ENCODE assay signal across 8 cellular contexts in genomic region chr18:812123-812672, GRCh38. TPM values are rescaled to one million over a fixed set of nuclear protein-coding genes. Genes with fewer than 3 reads are reported as not detected.
DNase-seq lines count a peak whose midpoint lies in the region; ATAC-seq, FAIRE-seq and TF ChIP-seq lines count a peak whose summit lies in the region.

TSS of gene YES1 (minus strand) at chr18:812242. CDS start at chr18:756827, 55,415 bp downstream.

- ATAC-seq in GM19463 (IDR thresholded peaks at IDR 0.05; ENCODE audit: unreplicated experiment), result peak; percentile 50
- ATAC-seq in activated naive CD4-positive, alpha-beta T cell treated with anti-CD3 and anti-CD28 coated beads, Interleukin-2, amount 50 U/mL, for 72 hours, result peak; percentile 54 to 65

- peak; percentile 69 for DNase-seq in D721Med (ENCODE audit: insufficient read length, low spot score)
- DNase-seq in HS-5 (ENCODE audit: low read depth), result peak; percentile 33
- DNase-seq in SK-N-MC (ENCODE audit: low read depth, low spot score), result no peak
- DNase-seq in activated naive CD4-positive, alpha-beta T cell treated with anti-CD3 and anti-CD28 coated beads, Interleukin-2, amount 50 U/mL, for 72 hours (ENCODE audit: low spot score in 2 of 2), result peak; percentile 71 to 83
- peak; percentile 81 for DNase-seq in glomerular visceral epithelial cell (ENCODE audit: extremely low spot score)
- peak; percentile 70 to 85 for DNase-seq in tibial artery

- intact Hi-C loops in tibial artery (cut with DNase I; ENCODE audit: low total_unique reads), result loop anchor here (5.0 kb wide), 1 partner anchor 100 kb away; the partner anchor contains the start of gene ENOSF1

- peak within 1 kb of the TSS; percentile 98 for H3K27ac Mint-ChIP-seq in activated naive CD4-positive, alpha-beta T cell treated with anti-CD3 and anti-CD28 coated beads, Interleukin-2, amount 50 U/mL, for 72 hours

- H3K27me3 ChIP-seq in parathyroid adenoma (ENCODE audit: control insufficient read depth, insufficient read depth, low read length) (no peaks in the 10 kb centered on the region), tibial artery (no peaks in the 10 kb centered on the region)

- H3K9me3 Mint-ChIP-seq in activated naive CD4-positive, alpha-beta T cell treated with anti-CD3 and anti-CD28 coated beads, Interleukin-2, amount 50 U/mL, for 72 hours, result no peaks in the 10 kb centered on the region

- no peak for FAIRE-seq in D721Med (lab: Jason Lieb, UNC)

- H3K4me3 ChIP-seq in SK-N-MC (peak within 1 kb of the TSS; percentile 98), parathyroid adenoma (ENCODE audit: low read depth, low read length) (peak within 1 kb of the TSS; percentile 98), tibial artery (peak within 1 kb of the TSS; percentile 94 to 96)

- H3K9me3 ChIP-seq in SK-N-MC (ENCODE audit: low read depth, low read length) (no peaks in the 10 kb centered on the region), parathyroid adenoma (ENCODE audit: control insufficient read depth, low read length) (no peaks in the 10 kb centered on the region), tibial artery (no peaks in the 10 kb centered on the region)

- no peaks in the 10 kb centered on the region for H3K36me3 ChIP-seq in SK-N-MC (ENCODE audit: insufficient read depth, low read length)
- no peaks in the 10 kb centered on the region for H3K36me3 ChIP-seq in parathyroid adenoma (ENCODE audit: control insufficient read depth, insufficient read depth, low read length)
- no peaks in the 10 kb centered on the region for H3K36me3 ChIP-seq in tibial artery

- H3K4me2 ChIP-seq in parathyroid adenoma (ENCODE audit: low read length), result peak within 1 kb of the TSS; percentile 85

- no peak for TF ChIP-seq CTCF in D721Med (IDR thresholded peaks at IDR 0.05; ENCODE audit: insufficient read depth, missing control alignments)
- TF ChIP-seq CTCF in parathyroid adenoma (IDR thresholded peaks at IDR 0.05), result no peak
- no peak for TF ChIP-seq CTCF in tibial artery (IDR thresholded peaks at IDR 0.05)

- H3K36me3 Mint-ChIP-seq in activated naive CD4-positive, alpha-beta T cell treated with anti-CD3 and anti-CD28 coated beads, Interleukin-2, amount 50 U/mL, for 72 hours, result peaks cover 16 to 18% of the 10 kb centered on the region in 2 donors

- H2AFZ ChIP-seq in parathyroid adenoma, result peak within 1 kb of the TSS; percentile 98

- H3K27ac ChIP-seq in SK-N-MC (peak within 1 kb of the TSS; percentile 92), parathyroid adenoma (peak within 1 kb of the TSS; percentile 92), tibial artery (peak within 1 kb of the TSS; percentile 96 to 98)

- H3K4me1 ChIP-seq in parathyroid adenoma (peaks cover 3% of the 10 kb centered on the region), tibial artery (peaks cover 0 to 16% (median 2%) of the 10 kb centered on the region in 4 donors)

- H3K9ac ChIP-seq in SK-N-MC (ENCODE audit: insufficient read length), result peak within 1 kb of the TSS; percentile 93
- peak within 1 kb of the TSS; percentile 82 for H3K9ac ChIP-seq in parathyroid adenoma

- peaks cover 21% of the 10 kb centered on the region for H3K79me2 ChIP-seq in parathyroid adenoma

RNA-seq across cellular contexts. Expression of gene YES1, which starts in this region (rescaled TPM):
- 10 to 100 TPM in 1 of 2 donors, 1 to 10 TPM in 1; 8.8 to 13.9 TPM for total RNA-seq in activated naive CD4-positive, alpha-beta T cell treated with anti-CD3 and anti-CD28 coated beads, Interleukin-2, amount 50 U/mL, for 72 hours
